In genomic region chr6:90156861-90157260, GRCh38 we compare ENCODE assay signal across 16 cellular contexts.
DNase-seq lines count a peak whose midpoint lies in the region; ATAC-seq and TF ChIP-seq lines count a peak whose summit lies in the region.
"Had no signal": no experiment of that assay in that cellular context is flagged by ENCODE, and none has a peak within 500 bp of the region (broad histone marks: within the 10 kb centered on the region; RNA-seq: fewer than 3 reads in every experiment).

No MANE protein-coding gene starts in this region.

- no peaks in the 10 kb centered on the region for H3K4me1 ChIP-seq in upper lobe of right lung

- no peaks in the 10 kb centered on the region for H3K9me3 ChIP-seq in upper lobe of right lung
- H3K9me3 ChIP-seq: right atrium auricular region, tibial nerve had no signal

- ATAC-seq in activated CD4-positive, CD25-positive, alpha-beta regulatory T cell treated with anti-CD3 and anti-CD28 coated beads, Interleukin-2, amount 50 U/mL, for 24 hours = peak; percentile 99
- peak; percentile 96 for ATAC-seq in activated naive CD8-positive, alpha-beta T cell treated with anti-CD3 and anti-CD28 coated beads, Interleukin-2, amount 50 U/mL, for 24 hours
- no peak for ATAC-seq in upper lobe of right lung

- TF ChIP-seq CTCF in upper lobe of right lung (IDR thresholded peaks at IDR 0.05) = no peak

- H3K27ac Mint-ChIP-seq in activated CD4-positive, alpha-beta T cell treated with anti-CD3 and anti-CD28 coated beads, Interleukin-2, amount 10 ng/mL, durations not matched to agents 24 days and 14 days = peak overlapping the region; percentile 84
- peak overlapping the region; percentile 91 for H3K27ac Mint-ChIP-seq in activated naive CD8-positive, alpha-beta T cell treated with anti-CD3 and anti-CD28 coated beads, Interleukin-2, amount 50 U/mL, for 24 hours

- no peak for DNase-seq in activated CD4-positive, CD25-positive, alpha-beta regulatory T cell treated with anti-CD3 and anti-CD28 coated beads, Interleukin-2, amount 50 U/mL, for 72 hours
- DNase-seq in activated CD4-positive, alpha-beta T cell treated with anti-CD3 and anti-CD28 coated beads, Interleukin-2, amount 10 ng/mL, durations not matched to agents 24 days and 14 days = peak; percentile 84
- no peak for DNase-seq in activated naive CD8-positive, alpha-beta T cell treated with anti-CD3 and anti-CD28 coated beads, Interleukin-2, amount 50 U/mL, for 24 hours
- DNase-seq in stimulated activated CD4-positive, alpha-beta T cell treated with anti-CD3 and anti-CD28 coated beads, TNF-alpha, amount 100 ng/mL, for 48 hours (ENCODE audit: low read depth in 3 of 3) = peak in 2 of 3 donors; percentile 15 to 18
- DNase-seq in NCI-H187 (lab: John Stamatoyannopoulos, UW) (no peak), NCI-H82 (lab: John Stamatoyannopoulos, UW) (no peak), upper lobe of right lung (no peak)
- DNase-seq: 8988T, HCEC 1CT, NCI-H1092, NCI-H446 treated with DMSO at 0.1 percent for 48 hours, RPMI8226 had no signal

- no peak overlapping the region for H3K4me3 ChIP-seq in upper lobe of right lung
- H3K4me3 ChIP-seq: dorsolateral prefrontal cortex, right atrium auricular region, tibial nerve had no signal

- peaks cover 15% of the 10 kb centered on the region for H3K36me3 Mint-ChIP-seq in activated CD4-positive, alpha-beta T cell treated with anti-CD3 and anti-CD28 coated beads, Interleukin-2, amount 10 ng/mL, durations not matched to agents 24 days and 14 days (ENCODE audit: low read depth)
- H3K36me3 Mint-ChIP-seq in activated naive CD8-positive, alpha-beta T cell treated with anti-CD3 and anti-CD28 coated beads, Interleukin-2, amount 50 U/mL, for 24 hours (ENCODE audit: low read depth) = peaks cover 29% of the 10 kb centered on the region

- H3K4me3 Mint-ChIP-seq in activated CD4-positive, alpha-beta T cell treated with anti-CD3 and anti-CD28 coated beads, Interleukin-2, amount 10 ng/mL, durations not matched to agents 24 days and 14 days = peak overlapping the region; percentile 62
- peak overlapping the region; percentile 57 for H3K4me3 Mint-ChIP-seq in activated naive CD8-positive, alpha-beta T cell treated with anti-CD3 and anti-CD28 coated beads, Interleukin-2, amount 50 U/mL, for 24 hours

- no peak overlapping the region for H3K27ac ChIP-seq in upper lobe of right lung
- H3K27ac ChIP-seq: right atrium auricular region, tibial nerve had no signal

- H3K27me3 Mint-ChIP-seq in activated CD4-positive, alpha-beta T cell treated with anti-CD3 and anti-CD28 coated beads, Interleukin-2, amount 10 ng/mL, durations not matched to agents 24 days and 14 days = no peaks in the 10 kb centered on the region
- no peaks in the 10 kb centered on the region for H3K27me3 Mint-ChIP-seq in activated naive CD8-positive, alpha-beta T cell treated with anti-CD3 and anti-CD28 coated beads, Interleukin-2, amount 50 U/mL, for 24 hours

- no peaks in the 10 kb centered on the region for H3K27me3 ChIP-seq in upper lobe of right lung
- H3K27me3 ChIP-seq: dorsolateral prefrontal cortex, right atrium auricular region, tibial nerve had no signal

- H3K36me3 ChIP-seq in upper lobe of right lung = no peaks in the 10 kb centered on the region
- H3K36me3 ChIP-seq: right atrium auricular region, tibial nerve had no signal

- H3K9me3 Mint-ChIP-seq in activated CD4-positive, alpha-beta T cell treated with anti-CD3 and anti-CD28 coated beads, Interleukin-2, amount 10 ng/mL, durations not matched to agents 24 days and 14 days = no peaks in the 10 kb centered on the region
- H3K9me3 Mint-ChIP-seq in activated naive CD8-positive, alpha-beta T cell treated with anti-CD3 and anti-CD28 coated beads, Interleukin-2, amount 50 U/mL, for 24 hours = no peaks in the 10 kb centered on the region

- intact Hi-C loops in activated CD4-positive, alpha-beta T cell treated with anti-CD3 and anti-CD28 coated beads, Interleukin-2, amount 10 ng/mL, durations not matched to agents 24 days and 14 days (cut with micrococcal nuclease) = loop anchor here (1.0 to 5.0 kb wide), 3 partner anchors 8 to 35 kb away; no protein-coding TSS in a partner anchor
- intact Hi-C loops in upper lobe of right lung (cut with DNase I) = no loop called here

- peaks cover 57% of the 10 kb centered on the region for H3K4me1 Mint-ChIP-seq in activated CD4-positive, alpha-beta T cell treated with anti-CD3 and anti-CD28 coated beads, Interleukin-2, amount 10 ng/mL, durations not matched to agents 24 days and 14 days
- peaks cover 92% of the 10 kb centered on the region for H3K4me1 Mint-ChIP-seq in activated naive CD8-positive, alpha-beta T cell treated with anti-CD3 and anti-CD28 coated beads, Interleukin-2, amount 50 U/mL, for 24 hours

Comparison
In these comparisons a context has a peak if more than half of its experiments do, and no peak if none do; other contexts are left out.
1. DNase-seq: peak in activated CD4-positive, alpha-beta T cell treated with anti-CD3 and anti-CD28 coated beads, Interleukin-2, amount 10 ng/mL, durations not matched to agents 24 days and 14 days (single experiment) and stimulated activated CD4-positive, alpha-beta T cell treated with anti-CD3 and anti-CD28 coated beads, TNF-alpha, amount 100 ng/mL, for 48 hours (2 of 3); none in activated CD4-positive, CD25-positive, alpha-beta regulatory T cell treated with anti-CD3 and anti-CD28 coated beads, Interleukin-2, amount 50 U/mL, for 72 hours (single experiment), activated naive CD8-positive, alpha-beta T cell treated with anti-CD3 and anti-CD28 coated beads, Interleukin-2, amount 50 U/mL, for 24 hours (single experiment), NCI-H187 (0 of 2), NCI-H82 (single experiment) and upper lobe of right lung (single experiment).